Comparison of ENCODE assay signal across 8 cellular contexts in genomic region chr17:18226284-18226945, GRCh38. TPM values are rescaled to one million over a fixed set of nuclear protein-coding genes. Genes with fewer than 3 reads are reported as not detected.
DNase-seq lines count a peak whose midpoint lies in the region; ATAC-seq and TF ChIP-seq lines count a peak whose summit lies in the region.

No MANE protein-coding gene starts in this region.

- H3K27ac ChIP-seq in AG04450 (ENCODE audit: low read depth, low read length) (no peak overlapping the region), KMS-11 (no peak overlapping the region), cingulate gyrus (ENCODE audit: low read depth, low read length) (peak overlapping the region; percentile 100), muscle layer of duodenum (ENCODE audit: low read length) (no peak overlapping the region)

- POLR2A ChIA-PET in AG04450 (lab: Yijun Ruan, JAX): interaction anchor here (1.0 kb wide), 1 partner anchor 9 kb away, joined by 3 read pairs; no protein-coding TSS in a partner anchor

- H3K4me3 ChIP-seq in AG04450 (ENCODE audit: low read depth, low read length) (peak overlapping the region; percentile 72), KMS-11 (IDR thresholded peaks at IDR 0.05; ENCODE audit: insufficient read depth, low read depth, low read length) (no peak overlapping the region), muscle layer of duodenum (ENCODE audit: low read depth in 1 of 2, low read length in 2 of 2) (peak overlapping the region; percentile 77 to 88)

- no peaks in the 10 kb centered on the region for H3K4me1 ChIP-seq in KMS-11 (ENCODE audit: low read depth, poor library complexity, severe bottlenecking)
- peaks cover 4 to 16% of the 10 kb centered on the region in 2 donors for H3K4me1 ChIP-seq in muscle layer of duodenum (ENCODE audit: control insufficient read depth in 1 of 2, insufficient read depth in 2 of 2, low read length in 2 of 2)

- no peaks in the 10 kb centered on the region for H3K36me3 ChIP-seq in KMS-11 (ENCODE audit: insufficient read depth)
- H3K36me3 ChIP-seq in muscle layer of duodenum (ENCODE audit: control insufficient read depth in 1 of 2, insufficient read depth in 2 of 2, low read length in 2 of 2): no peaks in the 10 kb centered on the region

- no peak overlapping the region; the same call in 1 of the 2 replicates for H3K9ac ChIP-seq in KMS-11

- TF ChIP-seq CTCF in AG04450 (IDR thresholded peaks at IDR 0.05; ENCODE audit: low read depth, low read length) (no peak), KMS-11 (conservative IDR thresholded peaks at IDR 0.05; ENCODE audit: low read depth, low read length) (no peak)

- H3K27me3 ChIP-seq in AG04450 (ENCODE audit: control insufficient read depth, insufficient read depth, low read length): no peaks in the 10 kb centered on the region
- no peaks in the 10 kb centered on the region for H3K27me3 ChIP-seq in KMS-11 (ENCODE audit: insufficient read depth, low read depth)
- no peaks in the 10 kb centered on the region for H3K27me3 ChIP-seq in muscle layer of duodenum (ENCODE audit: low read depth, low read length)

- no peak overlapping the region; the same call in 1 of the 2 replicates for H2AFZ ChIP-seq in KMS-11 (ENCODE audit: low read depth)

- no peaks in the 10 kb centered on the region for H3K79me2 ChIP-seq in KMS-11 (ENCODE audit: insufficient read depth, low read depth)

- DNase-seq in AG04450 (ENCODE audit: low read depth, low spot score): no peak
- DNase-seq in ecto neural progenitor cell (ENCODE audit: low spot score): no peak
- no peak for DNase-seq in DMS53 treated with DMSO at 0.1 percent for 48 hours (lab: John Stamatoyannopoulos, UW; ENCODE audit: unreplicated experiment)

- ATAC-seq in HG02571 (IDR thresholded peaks at IDR 0.05; ENCODE audit: unreplicated experiment) (no peak), GM19324 (IDR thresholded peaks at IDR 0.05; ENCODE audit: low FRiP score, unreplicated experiment) (no peak)

- H4K20me1 ChIP-seq in KMS-11 (ENCODE audit: insufficient read depth): no peaks in the 10 kb centered on the region

- H3K4me2 ChIP-seq in KMS-11: peak overlapping the region; percentile 82

- no peaks in the 10 kb centered on the region; the same call in 1 of the 2 replicates for H3K9me3 ChIP-seq in AG04450 (ENCODE audit: control insufficient read depth, insufficient read depth, low read length)
- no peaks in the 10 kb centered on the region for H3K9me3 ChIP-seq in muscle layer of duodenum (ENCODE audit: control insufficient read depth in 1 of 2, low read length in 2 of 2)

- CTCF ChIA-PET in AG04450 (lab: Charles Lee): interaction anchor here (1.2 kb wide), 1 partner anchor 8 kb away, joined by 3 read pairs; no protein-coding TSS in a partner anchor

RNA-seq across cellular contexts. Expression of gene LLGL1, which starts 1.0 kb away (rescaled TPM):
- polyA plus RNA-seq in AG04450 (2011; rRNA removed): 27.1 and 41.9 TPM in 2 replicates
- polyA minus RNA-seq in AG04450 (2011; rRNA and poly(A)+ RNA removed): 30.5 and 42.3 TPM in 2 replicates

RNA-seq across cellular contexts. Expression of gene FLII, which starts 32.1 kb away (rescaled TPM):
- 192 and 235 TPM in 2 replicates for polyA plus RNA-seq in AG04450 (2011; rRNA removed)
- polyA minus RNA-seq in AG04450 (2011; rRNA and poly(A)+ RNA removed): 360 and 447 TPM in 2 replicates

RNA-seq across cellular contexts. Expression of gene MIEF2, which starts 34.0 kb away (rescaled TPM):
- 5.9 and 7.1 TPM in 2 replicates for polyA plus RNA-seq in AG04450 (2011; rRNA removed)
- 6.1 and 8.4 TPM in 2 replicates for polyA minus RNA-seq in AG04450 (2011; rRNA and poly(A)+ RNA removed)

RNA-seq across cellular contexts. Expression of gene ALKBH5, which starts 42.8 kb away (rescaled TPM):
- polyA plus RNA-seq in AG04450 (2011; rRNA removed): 57.6 and 59.9 TPM in 2 replicates
- polyA minus RNA-seq in AG04450 (2011; rRNA and poly(A)+ RNA removed): 81.9 and 98.0 TPM in 2 replicates
